Comparison of ENCODE assay signal across 34 cellular contexts in the genomic region with DNA sequence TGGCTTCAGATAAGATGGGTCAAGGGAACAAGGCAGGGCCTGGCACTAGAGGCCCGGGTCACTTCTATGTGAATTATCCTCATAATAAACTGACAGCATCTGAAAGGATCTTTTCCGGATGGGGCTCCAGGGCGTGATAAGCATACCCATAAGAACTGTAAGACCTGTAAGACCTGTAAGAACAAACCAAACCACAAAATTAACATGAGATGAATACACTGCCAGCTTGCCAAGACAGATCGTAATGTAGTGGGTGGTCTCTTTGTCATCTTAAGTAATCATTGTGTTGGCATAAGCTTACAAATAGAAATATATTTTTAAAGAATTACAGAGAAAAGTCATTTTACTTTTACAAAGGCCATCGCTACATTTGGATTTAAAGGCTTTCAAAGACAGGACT.
"Had no signal": no experiment of that assay in that cellular context is flagged by ENCODE, and none has a peak within 500 bp of the region (broad histone marks: within the 10 kb centered on the region; RNA-seq: fewer than 3 reads in every experiment).

No MANE protein-coding gene starts in this region.

- H3K4me1 Mint-ChIP-seq: activated B cell treated with CpG ODN at 0.5 μM for 24 hours; activated naive CD8-positive, alpha-beta T cell treated with anti-CD3 and anti-CD28 coated beads, Interleukin-2, amount 50 U/mL, for 24 hours had no signal

- DNase-seq: activated B cell treated with CpG ODN at 0.5 μM for 24 hours; activated CD4-positive, alpha-beta memory T cell treated with anti-CD3 and anti-CD28 coated beads for 36 hours; activated CD4-positive, alpha-beta T cell treated with anti-CD3 and anti-CD28 coated beads for 4 hours; activated CD4-positive, alpha-beta T cell treated with anti-CD3 and anti-CD28 coated beads, Interleukin-2, amount 50 U/mL, for 1 hour; activated CD4-positive, CD25-positive, alpha-beta regulatory T cell treated with anti-CD3 and anti-CD28 coated beads, Interleukin-2, amount 50 U/mL, for 72 hours; activated CD8-positive, alpha-beta memory T cell treated with anti-CD3 and anti-CD28 coated beads, Interleukin-2, amount 50 U/mL, for 4 hours; activated gamma-delta T cell treated with Interleukin-2 at 50 U/mL for 16 hours; activated naive CD4-positive, alpha-beta T cell treated with anti-CD3 and anti-CD28 coated beads for 36 hours; activated naive CD8-positive, alpha-beta T cell treated with anti-CD3 and anti-CD28 coated beads, Interleukin-2, amount 50 U/mL, for 24 hours; activated T-cell treated with anti-CD3 and anti-CD28 coated beads for 4 hours; activated T-cell treated with anti-CD3 and anti-CD28 coated beads, Interleukin-2, amount 50 U/mL, for 4 hours; anterior cingulate cortex; cerebellar nuclear complex; Kasumi-1; KG1; NCI-H1092 treated with DMSO at 0.1 percent for 48 hours; NCI-H1417; NCI-H146; NCI-H187 treated with DMSO at 0.1 percent for 48 hours; NCI-H2081; NCI-H2171 treated with DMSO at 0.1 percent for 48 hours; NCI-H2227 treated with DMSO at 0.1 percent for 48 hours; NCI-H446 treated with DMSO at 0.1 percent for 48 hours; NCI-H524; NCI-H69; SIG-M5; SW 1271; T-helper 1 cell; T-helper 2 cell; T-helper 9 cell had no signal

- H3K27me3 Mint-ChIP-seq: activated B cell treated with CpG ODN at 0.5 μM for 24 hours; activated CD4-positive, alpha-beta memory T cell treated with anti-CD3 and anti-CD28 coated beads for 36 hours; activated naive CD8-positive, alpha-beta T cell treated with anti-CD3 and anti-CD28 coated beads, Interleukin-2, amount 50 U/mL, for 24 hours had no signal

- H3K9me3 Mint-ChIP-seq: activated B cell treated with CpG ODN at 0.5 μM for 24 hours; activated CD4-positive, alpha-beta memory T cell treated with anti-CD3 and anti-CD28 coated beads for 36 hours; activated naive CD4-positive, alpha-beta T cell treated with anti-CD3 and anti-CD28 coated beads for 36 hours; activated naive CD8-positive, alpha-beta T cell treated with anti-CD3 and anti-CD28 coated beads, Interleukin-2, amount 50 U/mL, for 24 hours; activated T-cell treated with anti-CD3 and anti-CD28 coated beads, Interleukin-2, amount 50 U/mL, for 4 hours; activated T-helper 1 cell treated with anti-CD3 and anti-CD28 coated beads, Interleukin-12 subunit alpha, Interleukin-12 subunit beta, Interleukin-2, Interleukin-4 antibody, amounts not matched to agents 30 ng/mL and 10 ng/mL and 1 ng/mL, durations not matched to agents 14 hours and 24 hours and 36 hours had no signal

- H3K4me3 Mint-ChIP-seq: activated B cell treated with CpG ODN at 0.5 μM for 24 hours; activated CD4-positive, alpha-beta memory T cell treated with anti-CD3 and anti-CD28 coated beads for 36 hours; activated naive CD4-positive, alpha-beta T cell treated with anti-CD3 and anti-CD28 coated beads for 36 hours; activated naive CD8-positive, alpha-beta T cell treated with anti-CD3 and anti-CD28 coated beads, Interleukin-2, amount 50 U/mL, for 24 hours; activated T-cell treated with anti-CD3 and anti-CD28 coated beads, Interleukin-2, amount 50 U/mL, for 4 hours; activated T-helper 1 cell treated with anti-CD3 and anti-CD28 coated beads, Interleukin-12 subunit alpha, Interleukin-12 subunit beta, Interleukin-2, Interleukin-4 antibody, amounts not matched to agents 30 ng/mL and 10 ng/mL and 1 ng/mL, durations not matched to agents 14 hours and 24 hours and 36 hours had no signal

- ATAC-seq: activated naive CD4-positive, alpha-beta T cell treated with anti-CD3 and anti-CD28 coated beads, Interleukin-2, amount 50 U/mL, for 72 hours; activated naive CD8-positive, alpha-beta T cell treated with anti-CD3 and anti-CD28 coated beads, Interleukin-2, amount 50 U/mL, for 24 hours; activated T-cell treated with anti-CD3 and anti-CD28 coated beads, Interleukin-2, amount 50 U/mL, for 4 hours; Panc1 had no signal

- H3K27ac ChIP-seq: VCaP had no signal

- H3K36me3 Mint-ChIP-seq: activated CD4-positive, alpha-beta memory T cell treated with anti-CD3 and anti-CD28 coated beads for 36 hours; activated naive CD4-positive, alpha-beta T cell treated with anti-CD3 and anti-CD28 coated beads, Interleukin-2, amount 50 U/mL, for 72 hours had no signal

- H3K27ac Mint-ChIP-seq: activated B cell treated with CpG ODN at 0.5 μM for 24 hours; activated CD4-positive, alpha-beta memory T cell treated with anti-CD3 and anti-CD28 coated beads for 36 hours; activated naive CD4-positive, alpha-beta T cell treated with anti-CD3 and anti-CD28 coated beads for 36 hours; activated naive CD4-positive, alpha-beta T cell treated with anti-CD3 and anti-CD28 coated beads, Interleukin-2, amount 50 U/mL, for 72 hours; activated naive CD8-positive, alpha-beta T cell treated with anti-CD3 and anti-CD28 coated beads, Interleukin-2, amount 50 U/mL, for 24 hours; activated T-helper 1 cell treated with anti-CD3 and anti-CD28 coated beads, Interleukin-12 subunit alpha, Interleukin-12 subunit beta, Interleukin-2, Interleukin-4 antibody, amounts not matched to agents 30 ng/mL and 10 ng/mL and 1 ng/mL, durations not matched to agents 14 hours and 24 hours and 36 hours had no signal
